26 cellular contexts compared by ENCODE assay signal in genomic region chr7:30837581-30837980, GRCh38.
"Had no signal": no experiment of that assay in that cellular context is flagged by ENCODE, and none has a peak within 500 bp of the region (broad histone marks: within the 10 kb centered on the region; RNA-seq: fewer than 3 reads in every experiment).

No MANE protein-coding gene starts in this region.

- DNase-seq: colonic mucosa; effector CD8-positive, alpha-beta T cell; endodermal cell; foreskin keratinocyte; heart left ventricle; kidney; left lung; mesenchymal stem cell; midbrain; naive thymus-derived CD4-positive, alpha-beta T cell; stimulated activated naive CD8-positive, alpha-beta T cell treated with anti-CD3 and anti-CD28 coated beads, Interleukin-15, Interleukin-2, amounts not matched to agents 100 U/mL and 50 U/mL, for 24 hours; substantia nigra; testis; tibial artery; upper lobe of right lung had no signal

- H3K9ac ChIP-seq: neural progenitor cell had no signal

- H3K27ac ChIP-seq: colonic mucosa, foreskin keratinocyte, heart left ventricle, hepatocyte, left lung, neural progenitor cell, prostate gland, right atrium auricular region, testis, tibial artery, upper lobe of right lung had no signal

- H3K79me2 ChIP-seq: hepatocyte had no signal

- H3K36me3 ChIP-seq: colonic mucosa, neural progenitor cell, prostate gland, right atrium auricular region had no signal

- FAIRE-seq: kidney had no signal

- H3K27me3 Mint-ChIP-seq: central memory CD8-positive, alpha-beta T cell; dendritic cell treated with granulocyte-macrophage colony-stimulating factor and Interleukin-4, amounts not matched to agents 40 ng/mL and 50 ng/mL, for 4 days; naive thymus-derived CD4-positive, alpha-beta T cell had no signal

- ATAC-seq: foreskin keratinocyte; gastroesophageal sphincter; naive thymus-derived CD4-positive, alpha-beta T cell; sciatic nerve; stimulated activated naive CD8-positive, alpha-beta T cell treated with anti-CD3 and anti-CD28 coated beads, Interleukin-15, Interleukin-2, amounts not matched to agents 100 U/mL and 50 U/mL, for 24 hours had no signal

- H3K4me1 Mint-ChIP-seq: central memory CD8-positive, alpha-beta T cell; endodermal cell; naive thymus-derived CD4-positive, alpha-beta T cell; neural progenitor cell had no signal

- H3K27ac Mint-ChIP-seq: dendritic cell treated with granulocyte-macrophage colony-stimulating factor and Interleukin-4, amounts not matched to agents 40 ng/mL and 50 ng/mL, for 4 days; endodermal cell; naive thymus-derived CD4-positive, alpha-beta T cell; nephron had no signal

- H3K4me2 ChIP-seq: hepatocyte, neural progenitor cell, smooth muscle cell had no signal

- H2AFZ ChIP-seq: hepatocyte, neural progenitor cell had no signal

- H3K4me3 Mint-ChIP-seq: central memory CD8-positive, alpha-beta T cell; dendritic cell treated with granulocyte-macrophage colony-stimulating factor and Interleukin-4, amounts not matched to agents 40 ng/mL and 50 ng/mL, for 4 days; endodermal cell; naive thymus-derived CD4-positive, alpha-beta T cell; nephron; neural progenitor cell had no signal

- H3K9me3 ChIP-seq: esophagus muscularis mucosa, prostate gland, right atrium auricular region, testis, tibial artery, upper lobe of right lung had no signal

- H3K4me3 ChIP-seq: colonic mucosa, esophagus muscularis mucosa, gastroesophageal sphincter, heart left ventricle, hepatocyte, left lung, neural progenitor cell, prostate gland, right atrium auricular region, smooth muscle cell, testis, tibial artery, upper lobe of right lung had no signal

- H3K27me3 ChIP-seq: colonic mucosa, esophagus muscularis mucosa, foreskin keratinocyte, gastroesophageal sphincter, heart left ventricle, hepatocyte, left lung, neural progenitor cell, right atrium auricular region, testis, tibial artery, upper lobe of right lung had no signal

- H3K4me1 ChIP-seq: colonic mucosa, foreskin keratinocyte, left lung, neural progenitor cell, prostate gland had no signal
